ENCODE assay signal across 1 cellular context in genomic region chr17:75063201-75063600, GRCh38.
TF ChIP-seq lines count a peak whose summit lies in the region.

No MANE protein-coding gene starts in this region.

TF ChIP-seq in GM23338, 12 proteins besides CTCF, POLR2A, EP300 and RAD21 (continued from another document):
- TF ChIP-seq ZNF462 (CRISPR knock-in tag; IDR thresholded peaks at IDR 0.05) (no peak), REST (IDR thresholded peaks at IDR 0.05; ENCODE audit: unreplicated experiment) (no peak), JUNB (IDR thresholded peaks at IDR 0.05; ENCODE audit: unreplicated experiment) (no peak)
